In genomic region chr10:86078639-86079035, GRCh38 we compare ENCODE assay signal across 20 cellular contexts.
DNase-seq lines count a peak whose midpoint lies in the region; ATAC-seq, FAIRE-seq and TF ChIP-seq lines count a peak whose summit lies in the region.
"Had no signal": no experiment of that assay in that cellular context is flagged by ENCODE, and none has a peak within 500 bp of the region (broad histone marks: within the 10 kb centered on the region; RNA-seq: fewer than 3 reads in every experiment).

No MANE protein-coding gene starts in this region.

- H3K27me3 ChIP-seq in H1 (replicated peaks in 1 of 4; ENCODE audit: control insufficient read depth in 3 of 4, extremely low read depth in 1 of 4, insufficient read depth in 3 of 4, low read length in 3 of 4) (no peaks in the 10 kb centered on the region), HepG2 (ENCODE audit: control insufficient read depth in 1 of 2, insufficient read depth in 2 of 2, low read length in 2 of 2) (peaks cover 1 to 6% of the 10 kb centered on the region in 2 experiments; a peak in 3 of 5 replicates)
- H3K27me3 ChIP-seq: BLaER1 treated with 17β-estradiol and CSF1 and Interleukin-3, amounts not matched to agents 10 nM and 100 nM had no signal

- H4K91ac ChIP-seq in H1 (replicated peaks; ENCODE audit: insufficient read length, low read length): peak overlapping the region; percentile 5

- TF ChIP-seq CTCF in H1 (IDR thresholded peaks at IDR 0.05; ENCODE audit: control extremely low read depth in 1 of 3, insufficient read depth in 1 of 3, low read depth in 1 of 3, low read length in 3 of 3): no peak
- no peak for TF ChIP-seq CTCF in osteocyte (IDR thresholded peaks at IDR 0.05)
- no peak for TF ChIP-seq CTCF in HepG2 (CRISPR knock-in tag; IDR thresholded peaks at IDR 0.05)

- no peak overlapping the region for H2BK120ac ChIP-seq in H1 (replicated peaks; ENCODE audit: low read depth, low read length)

- no peaks in the 10 kb centered on the region for H3K36me3 Mint-ChIP-seq in osteocyte (ENCODE audit: unreplicated experiment)

- no peaks in the 10 kb centered on the region for H4K20me1 ChIP-seq in H1 (replicated peaks in 1 of 2; ENCODE audit: control insufficient read depth in 1 of 2, insufficient read depth in 2 of 2, low read length in 2 of 2)
- H4K20me1 ChIP-seq in HepG2 (ENCODE audit: insufficient read depth, low read length): no peaks in the 10 kb centered on the region
- H4K20me1 ChIP-seq: BLaER1 treated with 17β-estradiol and CSF1 and Interleukin-3, amounts not matched to agents 10 nM and 100 nM had no signal

- BruUV-seq in HepG2 (replicated peaks; lab: Mats Ljungman, UMichigan): no TSS peak

- H3K79me2 ChIP-seq in H1 (ENCODE audit: control insufficient read depth in 1 of 2, insufficient read depth in 2 of 2, low read length in 2 of 2): no peaks in the 10 kb centered on the region
- H3K79me2 ChIP-seq in HepG2 (ENCODE audit: insufficient read depth, low read length): no peaks in the 10 kb centered on the region

- H3K4ac ChIP-seq in H1 (replicated peaks; ENCODE audit: insufficient read length, low read depth, low read length): no peak overlapping the region

- H3K27ac Mint-ChIP-seq in stimulated activated naive CD8-positive, alpha-beta T cell treated with anti-CD3 and anti-CD28 coated beads, Interleukin-15, amount 100 ng/mL, for 72 hours: no peak overlapping the region
- H3K27ac Mint-ChIP-seq in osteocyte (ENCODE audit: unreplicated experiment): no peak overlapping the region

- ATAC-seq in stimulated activated naive CD8-positive, alpha-beta T cell treated with anti-CD3 and anti-CD28 coated beads, Interleukin-15, amount 100 ng/mL, for 72 hours: peak; percentile 24
- no peak for ATAC-seq in stimulated activated naive CD8-positive, alpha-beta T cell treated with anti-CD3 and anti-CD28 coated beads, Interleukin-15, Interleukin-2, amounts not matched to agents 100 U/mL and 50 U/mL, for 24 hours
- no peak for ATAC-seq in GM21381 (IDR thresholded peaks at IDR 0.05; ENCODE audit: unreplicated experiment)
- ATAC-seq in HepG2: no peak
- ATAC-seq: PC-3 had no signal

- H2BK20ac ChIP-seq in H1 (ENCODE audit: low read length): no peak overlapping the region

- H3K9ac ChIP-seq in H1 (replicated peaks in 1 of 4; ENCODE audit: extremely low read depth in 1 of 4, low read depth in 3 of 4, low read length in 3 of 4) (no peak overlapping the region), HepG2 (ENCODE audit: insufficient read depth, low read depth, low read length) (no peak overlapping the region)
- H3K9ac ChIP-seq: BLaER1 treated with 17β-estradiol and CSF1 and Interleukin-3, amounts not matched to agents 10 nM and 100 nM had no signal

- H3K4me3 Mint-ChIP-seq in stimulated activated naive CD8-positive, alpha-beta T cell treated with anti-CD3 and anti-CD28 coated beads, Interleukin-15, amount 100 ng/mL, for 72 hours: no peak overlapping the region
- H3K4me3 Mint-ChIP-seq in osteocyte (ENCODE audit: unreplicated experiment): no peak overlapping the region

- FAIRE-seq in H1 (lab: Jason Lieb, UNC): no peak
- FAIRE-seq in H54 (lab: Jason Lieb, UNC): no peak
- FAIRE-seq in HepG2 (lab: Jason Lieb, UNC): no peak
- FAIRE-seq: A204.1, GM12891 had no signal

- no peaks in the 10 kb centered on the region for H3K79me1 ChIP-seq in H1 (ENCODE audit: low read depth, low read length)

- H3K23me2 ChIP-seq in H1 (ENCODE audit: low read depth, low read length): no peaks in the 10 kb centered on the region

- H2BK12ac ChIP-seq in H1 (ENCODE audit: low read depth, low read length): peak overlapping the region; percentile 60; the same call in 1 of the 2 replicates

- 0 out of 2 replicates have a peak overlapping the region, but pooled peaks have one; percentile 39 for H2AK5ac ChIP-seq in H1 (ENCODE audit: low read depth, low read length)

- no peak overlapping the region for H3K23ac ChIP-seq in H1 (ENCODE audit: insufficient read length)

- H4K5ac ChIP-seq in H1 (ENCODE audit: insufficient read length, low read depth, low read length): no peak overlapping the region

- H2AFZ ChIP-seq in H1 (ENCODE audit: low read length): peak overlapping the region; percentile 35; the same call in 1 of the 2 replicates
- H2AFZ ChIP-seq in HepG2 (ENCODE audit: low read length): no peak overlapping the region

- H3K9me3 Mint-ChIP-seq in stimulated activated naive CD8-positive, alpha-beta T cell treated with anti-CD3 and anti-CD28 coated beads, Interleukin-15, amount 100 ng/mL, for 72 hours: peaks cover 0 to 4% of the 10 kb centered on the region in 2 donors
- H3K9me3 Mint-ChIP-seq in osteocyte (ENCODE audit: unreplicated experiment): peaks cover 3% of the 10 kb centered on the region

- H3K9me3 ChIP-seq in H1 (ENCODE audit: insufficient read depth in 2 of 2, low read depth in 1 of 2, low read length in 1 of 2) (no peaks in the 10 kb centered on the region), HepG2 (ENCODE audit: low read length) (no peaks in the 10 kb centered on the region)

- TF ChIP-seq POLR2A in H1 (IDR thresholded peaks at IDR 0.05; ENCODE audit: control extremely low read depth in 1 of 2, low read depth in 2 of 2, low read length in 2 of 2): no peak
- TF ChIP-seq POLR2A in H54 (IDR thresholded peaks at IDR 0.05; ENCODE audit: low read depth, low read length): no peak
- no peak for TF ChIP-seq POLR2A in HepG2 (IDR thresholded peaks at IDR 0.05; ENCODE audit: insufficient read depth in 1 of 2, low read depth in 2 of 2, low read length in 2 of 2)

- 89% methylated on average over 4 of the region's 5 CpGs; no CpG with 5 or more reads in 1 of the 2 experiments for WGBS in H1 (ENCODE audit: extremely low coverage in 1 of 2, insufficient coverage in 1 of 2, insufficient read length in 1 of 2, insufficient replicate concordance in 2 of 2, low coverage in 1 of 2, low lambda C conversion rate in 2 of 2, missing lambda C conversion rate in 1 of 2), 2 experiments
- 40% methylated on average over 5 of the region's 5 CpGs for WGBS in HepG2 (ENCODE audit: low lambda C conversion rate)

- no peak overlapping the region for H3K56ac ChIP-seq in H1 (replicated peaks; ENCODE audit: insufficient read length, low read depth, low read length)

- H3K27me3 Mint-ChIP-seq in stimulated activated naive CD8-positive, alpha-beta T cell treated with anti-CD3 and anti-CD28 coated beads, Interleukin-15, amount 100 ng/mL, for 72 hours: peaks cover 33% of the 10 kb centered on the region
- H3K27me3 Mint-ChIP-seq in osteocyte (ENCODE audit: unreplicated experiment): no peaks in the 10 kb centered on the region

- peak overlapping the region in 1 of 2 experiments; percentile 31; a peak in 1 of 4 replicates for H3K4me2 ChIP-seq in H1 (ENCODE audit: insufficient read depth in 1 of 2, low read depth in 2 of 2, low read length in 2 of 2)
- H3K4me2 ChIP-seq in HepG2 (ENCODE audit: low read depth, low read length): no peak overlapping the region
- H3K4me2 ChIP-seq: BLaER1 treated with 17β-estradiol and CSF1 and Interleukin-3, amounts not matched to agents 10 nM and 100 nM had no signal

- intact Hi-C loops in HepG2 (cut with micrococcal nuclease; ENCODE audit: unreplicated experiment): no loop called here

- TF ChIP-seq RAD21 in H1 (IDR thresholded peaks at IDR 0.05 in 1 of 2, conservative IDR thresholded peaks at IDR 0.05 in 1 of 2; ENCODE audit: low read depth in 2 of 2, low read length in 2 of 2) (no peak), HepG2 (CRISPR knock-in tag; IDR thresholded peaks at IDR 0.05) (no peak)

- no peak overlapping the region for H2BK15ac ChIP-seq in H1 (ENCODE audit: low read length)

- CTCF ChIA-PET in H1 (lab: Charles Lee; ENCODE audit: partially characterized antibody): interaction anchor here (1.0 to 2.4 kb wide), 8 partner anchors 11 to 270 kb away, joined by 3 to 8 read pairs (median 4); no protein-coding TSS in a partner anchor
- CTCF ChIA-PET in HepG2 (lab: Yijun Ruan, JAX; ENCODE audit: low intra/inter-chr PET ratio, low total read pairs): no interaction called here

- POLR2A ChIA-PET in H1 (lab: Charles Lee; ENCODE audit: partially characterized antibody): no interaction called here
- POLR2A ChIA-PET in HepG2 (lab: Yijun Ruan, JAX): no interaction called here

- H3K36me3 ChIP-seq in H1 (ENCODE audit: control insufficient read depth in 2 of 4, insufficient read depth in 4 of 4, low read length in 3 of 4) (no peaks in the 10 kb centered on the region), HepG2 (replicated peaks in 1 of 2; ENCODE audit: control insufficient read depth in 1 of 2, insufficient read depth in 2 of 2, low read length in 2 of 2) (no peaks in the 10 kb centered on the region)
- H3K36me3 ChIP-seq: BLaER1 treated with 17β-estradiol and CSF1 and Interleukin-3, amounts not matched to agents 10 nM and 100 nM had no signal

- in situ Hi-C loops in HepG2 (cut with HindIII; ENCODE audit: extremely low pct_ligation_motif_present, low pct_unique_long_range_greater_than_20kb): no loop called here

- H2BK5ac ChIP-seq in H1 (ENCODE audit: low read depth, low read length): peak overlapping the region; percentile 81; the same call in 1 of the 2 replicates

- no peaks in the 10 kb centered on the region for H3K4me1 Mint-ChIP-seq in stimulated activated naive CD8-positive, alpha-beta T cell treated with anti-CD3 and anti-CD28 coated beads, Interleukin-15, amount 100 ng/mL, for 72 hours
- no peaks in the 10 kb centered on the region for H3K4me1 Mint-ChIP-seq in osteocyte (ENCODE audit: unreplicated experiment)

- peak overlapping the region; percentile 38; the same call in 1 of the 2 replicates for H3K18ac ChIP-seq in H1 (ENCODE audit: extremely low read depth, low read length)

- H3K4me1 ChIP-seq in H1 (replicated peaks in 1 of 4; ENCODE audit: control insufficient read depth in 3 of 4, insufficient read depth in 4 of 4, low read length in 3 of 4) (peaks cover 0 to 8% (median 5%) of the 10 kb centered on the region in 4 experiments; a peak in 4 of 7 replicates), HepG2 (ENCODE audit: insufficient read depth, low read length) (no peaks in the 10 kb centered on the region)
- H3K4me1 ChIP-seq: BLaER1 treated with 17β-estradiol and CSF1 and Interleukin-3, amounts not matched to agents 10 nM and 100 nM had no signal

- no peak for DNase-seq in stimulated activated naive CD8-positive, alpha-beta T cell treated with anti-CD3 and anti-CD28 coated beads, Interleukin-15, amount 100 ng/mL, for 72 hours
- no peak for DNase-seq in stimulated activated naive CD8-positive, alpha-beta T cell treated with anti-CD3 and anti-CD28 coated beads, Interleukin-15, Interleukin-2, amounts not matched to agents 100 U/mL and 50 U/mL, for 24 hours
- DNase-seq in H1 (ENCODE audit: low read depth in 1 of 2, low spot score in 2 of 2): peak in 1 of 2 experiments; percentile 41
- DNase-seq in osteocyte (ENCODE audit: extremely low spot score, unreplicated experiment): peak; percentile 64
- DNase-seq in H54 (ENCODE audit: insufficient read length, low spot score): no peak
- DNase-seq in NCI-H1092 treated with DMSO at 0.1 percent for 48 hours (lab: John Stamatoyannopoulos, UW): no peak
- no peak for DNase-seq in HepG2 (ENCODE audit: low spot score)
- DNase-seq: GF-D8, GOT3, MV-4-11, NCI-H1417 treated with DMSO at 0.1 percent for 48 hours, NCI-H2029, NCI-H2171 treated with DMSO at 0.1 percent for 48 hours, NCI-H446 treated with DMSO at 0.1 percent for 48 hours, NCI-H748 treated with DMSO at 0.1 percent for 48 hours had no signal

- H4K8ac ChIP-seq in H1 (ENCODE audit: extremely low read depth, insufficient read depth, low read length): no peak overlapping the region; the same call in 1 of the 2 replicates

- TF ChIP-seq EP300 in H1 (IDR thresholded peaks at IDR 0.05; ENCODE audit: borderline replicate concordance in 1 of 2, low read depth in 2 of 2, low read length in 2 of 2) (no peak), HepG2 (IDR thresholded peaks at IDR 0.05; ENCODE audit: low read depth in 2 of 2, low read length in 2 of 2) (no peak), HepG2 (CRISPR knock-in tag; IDR thresholded peaks at IDR 0.05; ENCODE audit: borderline replicate concordance) (no peak)

- H3K27ac ChIP-seq in H1 (ENCODE audit: low read depth, low read length) (no peak overlapping the region), HepG2 (ENCODE audit: extremely low read length, insufficient read depth, low read length) (no peak overlapping the region)
- H3K27ac ChIP-seq: BLaER1 treated with 17β-estradiol and CSF1 and Interleukin-3, amounts not matched to agents 10 nM and 100 nM had no signal

- no peak overlapping the region for H3K14ac ChIP-seq in H1 (ENCODE audit: insufficient read length)

- H3K4me3 ChIP-seq in H1 (ENCODE audit: extremely low read depth in 1 of 4, insufficient read depth in 2 of 4, low read depth in 3 of 4, low read length in 4 of 4) (no peak overlapping the region), HepG2 (replicated peaks in 1 of 3; ENCODE audit: insufficient read depth in 1 of 3, low read depth in 2 of 3, low read length in 3 of 3) (no peak overlapping the region)
- H3K4me3 ChIP-seq: BLaER1 treated with 17β-estradiol and CSF1 and Interleukin-3, amounts not matched to agents 10 nM and 100 nM had no signal
